In genomic region chr14:53537421-53538315, GRCh38 we compare ENCODE assay signal across 17 cellular contexts.
DNase-seq lines count a peak whose midpoint lies in the region; ATAC-seq and TF ChIP-seq lines count a peak whose summit lies in the region.
"Had no signal": no experiment of that assay in that cellular context is flagged by ENCODE, and none has a peak within 500 bp of the region (broad histone marks: within the 10 kb centered on the region; RNA-seq: fewer than 3 reads in every experiment).

No MANE protein-coding gene starts in this region.

- H3K9ac ChIP-seq in PC-3 (ENCODE audit: low read length): no peak overlapping the region

- H3F3A ChIP-seq in PC-3 (ENCODE audit: low read length, unreplicated experiment): no peaks in the 10 kb centered on the region

- ATAC-seq in PC-3 (no peak), HG02678 (IDR thresholded peaks at IDR 0.05; ENCODE audit: unreplicated experiment) (no peak), HG02642 (IDR thresholded peaks at IDR 0.05; ENCODE audit: poor library complexity, unreplicated experiment) (no peak)
- ATAC-seq: activated CD4-positive, CD25-positive, alpha-beta regulatory T cell treated with anti-CD3 and anti-CD28 coated beads, Interleukin-2, amount 50 U/mL, for 24 hours had no signal

- 0 out of 2 replicates have a peak, but pooled peaks cover 3% of the 10 kb centered on the region for H3K9me2 ChIP-seq in PC-3 (replicated peaks; ENCODE audit: low read length)

- peaks cover 31% of the 10 kb centered on the region for H3K4me1 Mint-ChIP-seq in osteocyte (ENCODE audit: unreplicated experiment)
- H3K4me1 Mint-ChIP-seq: activated naive CD4-positive, alpha-beta T cell treated with anti-CD3 and anti-CD28 coated beads, Interleukin-2, amount 50 U/mL, for 24 hours had no signal

- H3K27me3 Mint-ChIP-seq in osteocyte (ENCODE audit: unreplicated experiment): no peaks in the 10 kb centered on the region
- H3K27me3 Mint-ChIP-seq: activated naive CD4-positive, alpha-beta T cell treated with anti-CD3 and anti-CD28 coated beads, Interleukin-2, amount 50 U/mL, for 24 hours had no signal

- H3K79me2 ChIP-seq in PC-3 (ENCODE audit: low read length): no peaks in the 10 kb centered on the region

- peaks cover 30% of the 10 kb centered on the region for H3K4me1 ChIP-seq in PC-3 (ENCODE audit: insufficient read depth, low read length)

- H3K36me3 Mint-ChIP-seq in osteocyte (ENCODE audit: unreplicated experiment): no peaks in the 10 kb centered on the region
- H3K36me3 Mint-ChIP-seq: activated naive CD4-positive, alpha-beta T cell treated with anti-CD3 and anti-CD28 coated beads, Interleukin-2, amount 50 U/mL, for 24 hours had no signal

- no peak overlapping the region for H2AFZ ChIP-seq in PC-3 (ENCODE audit: low read length)

- TF ChIP-seq CTCF in PC-3 (conservative IDR thresholded peaks at IDR 0.05; ENCODE audit: low read depth, low read length) (peak; percentile 26; the same call in 1 of the 2 replicates), fibroblast of villous mesenchyme (IDR thresholded peaks at IDR 0.05; ENCODE audit: insufficient read depth, low read depth, low read length) (peak; percentile 19), osteocyte (IDR thresholded peaks at IDR 0.05) (no peak)

- CTCF ChIA-PET in PC-3 (lab: Charles Lee): interaction anchor here (0.6 to 1.6 kb wide), 7 partner anchors 70 to 806 kb away, joined by 3 to 8 read pairs (median 3); no protein-coding TSS in a partner anchor

- no peak overlapping the region for H3K4me2 ChIP-seq in PC-3 (ENCODE audit: low read length)

- H3K4me3 ChIP-seq in PC-3 (ENCODE audit: low read length): no peak overlapping the region
- H3K4me3 ChIP-seq in fibroblast of villous mesenchyme (ENCODE audit: low read depth, low read length): no peak overlapping the region

- H3K4me3 Mint-ChIP-seq in osteocyte (ENCODE audit: unreplicated experiment): no peak overlapping the region
- H3K4me3 Mint-ChIP-seq: activated naive CD4-positive, alpha-beta T cell treated with anti-CD3 and anti-CD28 coated beads, Interleukin-2, amount 50 U/mL, for 24 hours had no signal

- POLR2A ChIA-PET in PC-3 (lab: Charles Lee; ENCODE audit: unreplicated experiment): interaction anchor here (0.6 kb wide), 1 partner anchor 177 kb away, joined by 3 read pairs; no protein-coding TSS in a partner anchor

- H3K27ac Mint-ChIP-seq in osteocyte (ENCODE audit: unreplicated experiment): peak overlapping the region; percentile 43
- H3K27ac Mint-ChIP-seq: activated naive CD4-positive, alpha-beta T cell treated with anti-CD3 and anti-CD28 coated beads, Interleukin-2, amount 50 U/mL, for 24 hours had no signal

- H3K27me3 ChIP-seq in PC-3 (ENCODE audit: low read length): no peaks in the 10 kb centered on the region

- no peaks in the 10 kb centered on the region for H4K20me1 ChIP-seq in PC-3 (ENCODE audit: low read length)

- H3K36me3 ChIP-seq in PC-3 (ENCODE audit: low read depth, low read length): no peaks in the 10 kb centered on the region

- H3K27ac ChIP-seq in PC-3 (ENCODE audit: low read length): no peak overlapping the region

- intact Hi-C loops in PC-3 (cut with micrococcal nuclease): loop anchor here (2.0 to 10.0 kb wide), 5 partner anchors 70 to 887 kb away; no protein-coding TSS in a partner anchor

- no TSS peak for BruUV-seq in PC-3 (replicated peaks; lab: Mats Ljungman, UMichigan)

- H3K9me3 Mint-ChIP-seq in osteocyte (ENCODE audit: unreplicated experiment): no peaks in the 10 kb centered on the region
- H3K9me3 Mint-ChIP-seq: activated naive CD4-positive, alpha-beta T cell treated with anti-CD3 and anti-CD28 coated beads, Interleukin-2, amount 50 U/mL, for 24 hours had no signal

- peak; percentile 8 for DNase-seq in COLO829 (ENCODE audit: low spot score)
- DNase-seq in PC-3: no peak
- peak; percentile 86 for DNase-seq in fibroblast of villous mesenchyme (ENCODE audit: low read depth)
- no peak for DNase-seq in osteocyte (ENCODE audit: extremely low spot score, unreplicated experiment)
- no peak for DNase-seq in hypothalamus (lab: John Stamatoyannopoulos, UW)
- DNase-seq in 8988T: no peak
- DNase-seq: activated CD8-positive, alpha-beta memory T cell treated with anti-CD3 and anti-CD28 coated beads, Interleukin-2, amount 50 U/mL, for 48 hours; C1 segment of cervical spinal cord; DMS79 treated with DMSO at 0.1 percent for 48 hours; NCI-H2081 treated with DMSO at 0.1 percent for 48 hours; occipital lobe; RPMI8226; T-helper 1 cell had no signal

- H3K9me3 ChIP-seq in PC-3 (ENCODE audit: low read length): no peaks in the 10 kb centered on the region

Comparison
In these comparisons a context has a peak if more than half of its experiments do, and no peak if none do; other contexts are left out.
1. DNase-seq: peak in COLO829 (single experiment) and fibroblast of villous mesenchyme (single experiment); none in PC-3 (single experiment), osteocyte (single experiment), hypothalamus (0 of 51) and 8988T (single experiment).